ENCODE assay signal across 18 cellular contexts in the genomic region with DNA sequence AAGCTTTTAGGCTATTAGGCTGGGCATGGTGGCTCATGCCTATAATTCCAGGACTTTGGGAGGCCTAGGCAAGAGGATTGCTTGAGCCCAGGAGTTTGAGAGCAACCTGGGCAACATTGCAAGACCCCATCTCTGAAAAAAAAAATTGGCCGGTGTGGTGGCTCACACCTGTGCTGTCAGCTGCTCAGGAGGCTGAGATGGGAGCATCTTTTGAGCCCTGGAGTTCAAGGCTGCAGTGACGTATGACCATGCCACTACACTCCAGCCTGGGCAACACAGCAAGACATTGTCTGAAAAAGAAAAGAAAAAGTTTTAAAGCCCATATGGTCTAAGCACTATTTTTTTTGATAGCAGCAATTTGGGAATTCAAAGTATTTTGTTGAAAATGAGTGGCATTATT. TPM values are rescaled to one million over a fixed set of nuclear protein-coding genes. Genes with fewer than 3 reads are reported as not detected.
DNase-seq lines count a peak whose midpoint lies in the region; ATAC-seq, FAIRE-seq and TF ChIP-seq lines count a peak whose summit lies in the region.
"Had no signal": no experiment of that assay in that cellular context is flagged by ENCODE, and none has a peak within 500 bp of the region (broad histone marks: within the 10 kb centered on the region; RNA-seq: fewer than 3 reads in every experiment).

No MANE protein-coding gene starts in this region.

- H3K27ac Mint-ChIP-seq in natural killer cell treated with Interleukin-12 subunit alpha and Interleukin-12 subunit beta and Interleukin-15 and Interleukin-18, amount 100 ng/mL, for 72 hours: peak overlapping the region; percentile 10 to 55
- H3K27ac Mint-ChIP-seq in natural killer cell: peak overlapping the region in 1 of 2 donors; percentile 74

- POLR2A ChIA-PET in GM12878 (lab: Charles Lee): interaction anchor here (0.6 kb wide), 1 partner anchor 58 kb away, joined by 3 read pairs; no protein-coding TSS in a partner anchor

- peaks cover 21 to 25% of the 10 kb centered on the region in 2 donors for H3K4me1 Mint-ChIP-seq in natural killer cell treated with Interleukin-12 subunit alpha and Interleukin-12 subunit beta and Interleukin-15 and Interleukin-18, amount 100 ng/mL, for 72 hours (ENCODE audit: low read depth in 2 of 2)
- peaks cover 8 to 12% of the 10 kb centered on the region in 2 donors for H3K4me1 Mint-ChIP-seq in natural killer cell

- no peak for TF ChIP-seq RAD21 in GM12878 (IDR thresholded peaks at IDR 0.05; ENCODE audit: insufficient read depth, low read depth, low read length)

- no peaks in the 10 kb centered on the region for H3F3A ChIP-seq in MM.1S (ENCODE audit: insufficient read depth, low read length)

- intact Hi-C loops in natural killer cell (cut with micrococcal nuclease): no loop called here
- intact Hi-C loops in GM12878 (cut with micrococcal nuclease; ENCODE audit: unreplicated experiment): no loop called here

- SMC1A ChIA-PET in GM12878 (lab: Charles Lee; ENCODE audit: uncharacterized antibody, unreplicated experiment): no interaction called here

- H3K79me2 ChIP-seq in GM12878 (ENCODE audit: control insufficient read depth, insufficient read depth, low read length) (no peaks in the 10 kb centered on the region), MM.1S (ENCODE audit: low read length) (no peaks in the 10 kb centered on the region)

- H3K4me1 ChIP-seq in GM12878 (ENCODE audit: control insufficient read depth, insufficient read depth, low read length) (peaks cover 14% of the 10 kb centered on the region), MM.1S (ENCODE audit: low read length) (no peaks in the 10 kb centered on the region)

- in situ Hi-C loops in GM12878 (cut with MboI): no loop called here

- H3K27me3 Mint-ChIP-seq in natural killer cell treated with Interleukin-12 subunit alpha and Interleukin-12 subunit beta and Interleukin-15 and Interleukin-18, amount 100 ng/mL, for 72 hours: no peaks in the 10 kb centered on the region
- no peaks in the 10 kb centered on the region for H3K27me3 Mint-ChIP-seq in natural killer cell (ENCODE audit: low read depth in 2 of 2)

- no peaks in the 10 kb centered on the region for H3K9me2 ChIP-seq in MM.1S (replicated peaks; ENCODE audit: insufficient read depth, low read length)

- H3K4me3 Mint-ChIP-seq in natural killer cell treated with Interleukin-12 subunit alpha and Interleukin-12 subunit beta and Interleukin-15 and Interleukin-18, amount 100 ng/mL, for 72 hours: peak overlapping the region; percentile 60
- H3K4me3 Mint-ChIP-seq in natural killer cell: no peak overlapping the region

- 96% methylated on average over 2 of the region's 2 CpGs for WGBS in GM12878 (ENCODE audit: insufficient coverage, insufficient replicate concordance, low lambda C conversion rate, missing lambda C conversion rate)

- CTCF ChIA-PET in GM12878 (lab: Yijun Ruan, JAX): interaction anchor here (0.7 kb wide), 1 partner anchor 19 kb away, joined by 3 read pairs; no protein-coding TSS in a partner anchor

- no peak overlapping the region for H2AFZ ChIP-seq in GM12878 (ENCODE audit: control insufficient read depth, low read depth, low read length)
- H2AFZ ChIP-seq in MM.1S (ENCODE audit: low read length): no peak overlapping the region
- H2AFZ ChIP-seq: PC-9 had no signal

- H3K9ac ChIP-seq in GM12878 (ENCODE audit: control insufficient read depth, insufficient read depth, low read length): no peak overlapping the region
- H3K9ac ChIP-seq in MM.1S (ENCODE audit: low read length): no peak overlapping the region
- H3K9ac ChIP-seq: KMS-11 had no signal

- no peak for TF ChIP-seq CTCF in natural killer cell (IDR thresholded peaks at IDR 0.05)
- TF ChIP-seq CTCF in GM12878 (IDR thresholded peaks at IDR 0.05 in 2 of 3, conservative IDR thresholded peaks at IDR 0.05 in 1 of 3; ENCODE audit: control insufficient read depth in 2 of 3, extremely low read depth in 1 of 3, insufficient read depth in 1 of 3, low read depth in 3 of 3, low read length in 3 of 3): no peak
- TF ChIP-seq CTCF in MM.1S (IDR thresholded peaks at IDR 0.05; ENCODE audit: low read length): no peak

- H3K36me3 Mint-ChIP-seq in natural killer cell treated with Interleukin-12 subunit alpha and Interleukin-12 subunit beta and Interleukin-15 and Interleukin-18, amount 100 ng/mL, for 72 hours: peaks cover 15% of the 10 kb centered on the region
- no peaks in the 10 kb centered on the region for H3K36me3 Mint-ChIP-seq in natural killer cell

- H3K9me3 ChIP-seq in KOPT-K1 (ENCODE audit: insufficient read depth, low read length, poor library complexity, severe bottlenecking): no peaks in the 10 kb centered on the region
- H3K9me3 ChIP-seq in GM12878 (replicated peaks; ENCODE audit: control insufficient read depth, insufficient read depth, low read length): no peaks in the 10 kb centered on the region
- H3K9me3 ChIP-seq in MM.1S (replicated peaks; ENCODE audit: insufficient read depth, low read length): no peaks in the 10 kb centered on the region
- H3K9me3 ChIP-seq: MG63 had no signal

- RAD21 ChIA-PET in GM12878 (lab: Charles Lee; ENCODE audit: unreplicated experiment): no interaction called here

- peaks cover 71% of the 10 kb centered on the region for H3K36me3 ChIP-seq in KOPT-K1 (ENCODE audit: insufficient read depth, low read length)
- H3K36me3 ChIP-seq in GM12878 (ENCODE audit: control insufficient read depth in 2 of 2, insufficient read depth in 2 of 2, low read length in 1 of 2): peaks cover 1 to 15% of the 10 kb centered on the region in 2 experiments; a peak in 3 of 4 replicates
- H3K36me3 ChIP-seq in MM.1S (replicated peaks; ENCODE audit: insufficient read depth, low read length): no peaks in the 10 kb centered on the region

- H3K4me3 ChIP-seq in GM12878 (no peak overlapping the region), MM.1S (ENCODE audit: low read length) (no peak overlapping the region)
- H3K4me3 ChIP-seq: MG63, PC-9 had no signal

- H3K9me3 Mint-ChIP-seq in natural killer cell treated with Interleukin-12 subunit alpha and Interleukin-12 subunit beta and Interleukin-15 and Interleukin-18, amount 100 ng/mL, for 72 hours: no peaks in the 10 kb centered on the region
- H3K9me3 Mint-ChIP-seq in natural killer cell: no peaks in the 10 kb centered on the region

- ATAC-seq in natural killer cell treated with Interleukin-12 subunit alpha and Interleukin-12 subunit beta and Interleukin-15 and Interleukin-18, amount 100 ng/mL, for 72 hours: no peak
- ATAC-seq in natural killer cell (no peak), GM12878 (no peak)

- H3K4me2 ChIP-seq in GM12878 (ENCODE audit: control insufficient read depth, insufficient read depth) (0 out of 2 replicates have a peak overlapping the region, but pooled peaks have one; percentile 71), MM.1S (ENCODE audit: low read depth, low read length) (no peak overlapping the region)
- H3K4me2 ChIP-seq: KMS-11, PC-9 had no signal

- H3K27ac ChIP-seq in KOPT-K1 (ENCODE audit: low read depth, low read length, poor library complexity, severe bottlenecking) (peak overlapping the region; percentile 63), GM12878 (ENCODE audit: control insufficient read depth, insufficient read depth) (peak overlapping the region; percentile 9), MM.1S (ENCODE audit: low read length) (no peak overlapping the region)
- H3K27ac ChIP-seq: KMS-11, PC-9 had no signal

- FAIRE-seq in GM12878 (lab: Jason Lieb, UNC): no peak
- FAIRE-seq: H54 had no signal

- no peaks in the 10 kb centered on the region for H3K27me3 ChIP-seq in GM12878 (replicated peaks in 1 of 2; ENCODE audit: control insufficient read depth in 2 of 2, insufficient read depth in 2 of 2, low read length in 1 of 2)
- no peaks in the 10 kb centered on the region for H3K27me3 ChIP-seq in MM.1S (replicated peaks; ENCODE audit: insufficient read depth, low read length)
- H3K27me3 ChIP-seq: MG63 had no signal

- no peak for DNase-seq in natural killer cell treated with Interleukin-12 subunit alpha and Interleukin-12 subunit beta and Interleukin-15 and Interleukin-18, amount 100 ng/mL, for 72 hours (ENCODE audit: low spot score)
- no peak for DNase-seq in natural killer cell
- no peak for DNase-seq in GM12878 (ENCODE audit: low read depth, low spot score)
- no peak for DNase-seq in MM.1S
- DNase-seq in anterior cingulate cortex (lab: John Stamatoyannopoulos, UW): no peak
- no peak for DNase-seq in SKM-1 treated with dmso at 0.1 percent for 144 hours (lab: John Stamatoyannopoulos, UW; ENCODE audit: unreplicated experiment)
- DNase-seq: C1 segment of cervical spinal cord, COR-L47, DMS153, MG63, NCI-H1105, NCI-H187, NCI-H446 treated with DMSO at 0.1 percent for 48 hours, NCI-H748 treated with DMSO at 0.1 percent for 48 hours, PC-9 had no signal

- no peak for TF ChIP-seq EP300 in GM12878 (IDR thresholded peaks at IDR 0.05; ENCODE audit: borderline replicate concordance in 1 of 2, control insufficient read depth in 1 of 2, low read depth in 2 of 2, low read length in 2 of 2)

- no peak for TF ChIP-seq POLR2A in GM12878 (IDR thresholded peaks at IDR 0.05; ENCODE audit: low read depth, low read length)

- H4K20me1 ChIP-seq in GM12878 (ENCODE audit: control insufficient read depth, insufficient read depth): no peaks in the 10 kb centered on the region
- H4K20me1 ChIP-seq in MM.1S (ENCODE audit: insufficient read depth, low read length): no peaks in the 10 kb centered on the region

- BruUV-seq in GM12878 (replicated peaks; lab: Mats Ljungman, UMichigan): no TSS peak

RNA-seq across cellular contexts. Expression of gene SEC61A2, which starts 15.8 kb away (rescaled TPM):
- 10 to 100 TPM; 30.3 to 54.8 TPM for total RNA-seq in natural killer cell treated with Interleukin-12 subunit alpha and Interleukin-12 subunit beta and Interleukin-15 and Interleukin-18, amount 100 ng/mL, for 72 hours
- total RNA-seq in natural killer cell: 10 to 100 TPM; 16.6 to 22.2 (median 17.4) TPM
- 66.3 and 66.9 TPM in 2 replicates for total RNA-seq in GM12878 (2013; cell fraction: nucleolus; rRNA removed)
- total RNA-seq in GM12878 (2014; rRNA removed): 5.9 and 9.4 TPM in 2 replicates
- total RNA-seq in GM12878 (2014; rRNA removed; fragmentation: Illumina TruSeq; extraction: Trizol): 7.2 and 7.4 TPM in 2 replicates
- total RNA-seq in GM12878 (2021): 8.3 and 9.5 TPM in 2 replicates
- polyA plus RNA-seq in GM12878 (2011; ENCODE audit: low read depth): 8.2 TPM
- 36.2 and 38.8 TPM in 2 replicates for polyA plus RNA-seq in GM12878 (2011; rRNA removed)
- 18.0 and 21.2 TPM in 2 replicates for polyA plus RNA-seq in GM12878 (2011; cell fraction: cytosol; rRNA removed)
- 75.0 and 83.6 TPM in 2 replicates for polyA plus RNA-seq in GM12878 (2011; cell fraction: nucleus; rRNA removed)
- 6.9 and 8.0 TPM in 2 replicates for polyA plus RNA-seq in GM12878 (2012)
- 9.9 and 14.9 TPM in 2 replicates for polyA plus RNA-seq in GM12878 (2014; fragmentation: Illumina TruSeq; extraction: Trizol)
- polyA plus RNA-seq in GM12878 (2014; fragmentation: Nextera tagmentation; extraction: Ambion mirVana): 1 to 10 TPM; 3.0 to 3.7 TPM
- 11.5 and 13.5 TPM in 2 replicates for polyA plus RNA-seq in GM12878 (2014; rRNA removed)
- 1 to 10 TPM; 8.5 to 8.7 TPM for polyA plus RNA-seq in GM12878 (2016; fragmentation: Nextera tagmentation; extraction: Ambion mirVana)
- polyA minus RNA-seq in GM12878 (2011; rRNA and poly(A)+ RNA removed): 18.1 and 18.5 TPM in 2 replicates
- polyA minus RNA-seq in GM12878 (2011; cell fraction: cytosol; rRNA and poly(A)+ RNA removed): 4.5 and 11.7 TPM in 2 replicates
- 22.5 and 23.2 TPM in 2 replicates for polyA minus RNA-seq in GM12878 (2011; cell fraction: nucleus; rRNA and poly(A)+ RNA removed)

RNA-seq across cellular contexts. Expression of gene DHTKD1, which starts 44.9 kb away (rescaled TPM):
- 10 to 100 TPM; 28.9 to 31.5 TPM for total RNA-seq in natural killer cell treated with Interleukin-12 subunit alpha and Interleukin-12 subunit beta and Interleukin-15 and Interleukin-18, amount 100 ng/mL, for 72 hours
- total RNA-seq in natural killer cell (10 to 100 TPM; 14.4 to 17.3 (median 14.8) TPM), GM12878 (2014; rRNA removed) (23.7 and 27.0 TPM in 2 replicates), GM12878 (2014; rRNA removed; fragmentation: Illumina TruSeq; extraction: Trizol) (26.3 and 29.0 TPM in 2 replicates), GM12878 (2021) (33.9 and 35.0 TPM in 2 replicates)
- 62.0 and 80.8 TPM in 2 replicates for total RNA-seq in GM12878 (2013; cell fraction: nucleolus; rRNA removed)
- polyA plus RNA-seq in GM12878 (2011; ENCODE audit: low read depth): 14.5 TPM
- polyA plus RNA-seq in GM12878 (2011; rRNA removed) (26.2 and 26.6 TPM in 2 replicates), GM12878 (2014; fragmentation: Illumina TruSeq; extraction: Trizol) (29.5 and 35.9 TPM in 2 replicates), GM12878 (2014; fragmentation: Nextera tagmentation; extraction: Ambion mirVana) (10 to 100 TPM; 11.3 to 12.0 TPM), GM12878 (2014; rRNA removed) (24.0 and 27.5 TPM in 2 replicates), GM12878 (2016; fragmentation: Nextera tagmentation; extraction: Ambion mirVana) (10 to 100 TPM; 28.8 to 31.9 TPM)
- polyA plus RNA-seq in GM12878 (2011; cell fraction: cytosol; rRNA removed): 24.4 and 40.2 TPM in 2 replicates
- 14.8 and 15.8 TPM in 2 replicates for polyA plus RNA-seq in GM12878 (2011; cell fraction: nucleus; rRNA removed)
- polyA plus RNA-seq in GM12878 (2012): 14.8 and 20.4 TPM in 2 replicates
- 63.1 and 90.8 TPM in 2 replicates for polyA minus RNA-seq in GM12878 (2011; rRNA and poly(A)+ RNA removed)
- 22.9 and 26.3 TPM in 2 replicates for polyA minus RNA-seq in GM12878 (2011; cell fraction: cytosol; rRNA and poly(A)+ RNA removed)
- 18.8 and 20.7 TPM in 2 replicates for polyA minus RNA-seq in GM12878 (2011; cell fraction: nucleus; rRNA and poly(A)+ RNA removed)
